ENCODE assay signal across 2 cellular contexts in the genomic region with DNA sequence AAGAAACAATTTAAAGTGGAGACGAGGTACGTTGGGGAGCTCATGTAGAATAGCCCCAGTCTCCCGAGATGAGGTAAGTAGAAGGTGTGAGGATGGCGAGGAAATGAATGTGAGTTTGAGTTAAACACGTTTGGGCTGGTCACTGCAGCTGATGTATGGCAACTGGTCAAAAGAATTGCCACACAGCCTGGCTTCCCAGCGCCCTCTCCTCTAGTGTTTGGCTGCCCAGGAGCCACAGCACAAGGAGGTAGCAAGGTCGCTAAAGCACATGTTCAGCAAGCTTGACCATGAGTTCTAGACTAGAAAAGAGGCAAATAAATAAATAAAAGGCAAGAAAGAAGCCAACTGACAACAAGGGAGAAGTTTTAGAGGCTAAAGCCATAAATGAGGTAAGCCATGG.
TF ChIP-seq lines count a peak whose summit lies in the region.

No MANE protein-coding gene starts in this region.

TF ChIP-seq in IMR-90, 13 proteins besides CTCF, POLR2A, EP300 and RAD21:
- no peak for TF ChIP-seq CHD1 (IDR thresholded peaks at IDR 0.05; ENCODE audit: low read depth, low read length)
- no peak for TF ChIP-seq MAZ (IDR thresholded peaks at IDR 0.05; ENCODE audit: borderline replicate concordance, low read depth, low read length)
- no peak for TF ChIP-seq FOS (IDR thresholded peaks at IDR 0.05; ENCODE audit: low read depth, low read length)
- no peak for TF ChIP-seq RFX5 (IDR thresholded peaks at IDR 0.05; ENCODE audit: low read depth, low read length)
- TF ChIP-seq SMC3 (IDR thresholded peaks at IDR 0.05; ENCODE audit: low read depth, low read length): no peak
- no peak for TF ChIP-seq MAFK (IDR thresholded peaks at IDR 0.05; ENCODE audit: low read depth, low read length)
- TF ChIP-seq, protein P1, sequence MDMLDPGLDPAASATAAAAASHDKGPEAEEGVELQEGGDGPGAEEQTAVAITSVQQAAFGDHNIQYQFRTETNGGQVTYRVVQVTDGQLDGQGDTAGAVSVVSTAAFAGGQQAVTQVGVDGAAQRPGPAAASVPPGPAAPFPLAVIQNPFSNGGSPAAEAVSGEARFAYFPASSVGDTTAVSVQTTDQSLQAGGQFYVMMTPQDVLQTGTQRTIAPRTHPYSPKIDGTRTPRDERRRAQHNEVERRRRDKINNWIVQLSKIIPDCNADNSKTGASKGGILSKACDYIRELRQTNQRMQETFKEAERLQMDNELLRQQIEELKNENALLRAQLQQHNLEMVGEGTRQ (IDR thresholded peaks at IDR 0.05; ENCODE audit: low read depth, low read length): no peak
- no peak for TF ChIP-seq NFE2L2 (IDR thresholded peaks at IDR 0.05; ENCODE audit: low read depth, low read length)
- TF ChIP-seq, protein P2, sequence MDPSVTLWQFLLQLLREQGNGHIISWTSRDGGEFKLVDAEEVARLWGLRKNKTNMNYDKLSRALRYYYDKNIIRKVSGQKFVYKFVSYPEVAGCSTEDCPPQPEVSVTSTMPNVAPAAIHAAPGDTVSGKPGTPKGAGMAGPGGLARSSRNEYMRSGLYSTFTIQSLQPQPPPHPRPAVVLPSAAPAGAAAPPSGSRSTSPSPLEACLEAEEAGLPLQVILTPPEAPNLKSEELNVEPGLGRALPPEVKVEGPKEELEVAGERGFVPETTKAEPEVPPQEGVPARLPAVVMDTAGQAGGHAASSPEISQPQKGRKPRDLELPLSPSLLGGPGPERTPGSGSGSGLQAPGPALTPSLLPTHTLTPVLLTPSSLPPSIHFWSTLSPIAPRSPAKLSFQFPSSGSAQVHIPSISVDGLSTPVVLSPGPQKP (IDR thresholded peaks at IDR 0.05; ENCODE audit: borderline replicate concordance, low read depth, low read length): no peak
- TF ChIP-seq MXI1 (IDR thresholded peaks at IDR 0.05; ENCODE audit: borderline replicate concordance, low read depth, low read length): no peak
- TF ChIP-seq CEBPB (IDR thresholded peaks at IDR 0.05; ENCODE audit: low read depth, low read length): no peak
- no peak for TF ChIP-seq RCOR1 (IDR thresholded peaks at IDR 0.05; ENCODE audit: insufficient replicate concordance, low read length)

TF ChIP-seq in liver, 16 proteins besides CTCF, POLR2A, EP300 and RAD21:
- TF ChIP-seq NR2F2 (IDR thresholded peaks at IDR 0.05) (no peak), GABPA (IDR thresholded peaks at IDR 0.05 in 1 of 2, conservative IDR thresholded peaks at IDR 0.05 in 1 of 2) (no peak), SP1 (IDR thresholded peaks at IDR 0.05) (peak; percentile 44), YY1 (IDR thresholded peaks at IDR 0.05) (no peak), HNF4G (IDR thresholded peaks at IDR 0.05) (no peak), HNF4A (conservative IDR thresholded peaks at IDR 0.05) (peak; percentile 34 to 39), FOXA2 (IDR thresholded peaks at IDR 0.05) (no peak), JUND (IDR thresholded peaks at IDR 0.05) (no peak), RXRA (IDR thresholded peaks at IDR 0.05) (peak in 1 of 2 donors; percentile 43)
- TF ChIP-seq, protein P3, sequence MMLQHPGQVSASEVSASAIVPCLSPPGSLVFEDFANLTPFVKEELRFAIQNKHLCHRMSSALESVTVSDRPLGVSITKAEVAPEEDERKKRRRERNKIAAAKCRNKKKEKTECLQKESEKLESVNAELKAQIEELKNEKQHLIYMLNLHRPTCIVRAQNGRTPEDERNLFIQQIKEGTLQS (IDR thresholded peaks at IDR 0.05): no peak
